Comparison of ENCODE assay signal across 10 cellular contexts in the genomic region with DNA sequence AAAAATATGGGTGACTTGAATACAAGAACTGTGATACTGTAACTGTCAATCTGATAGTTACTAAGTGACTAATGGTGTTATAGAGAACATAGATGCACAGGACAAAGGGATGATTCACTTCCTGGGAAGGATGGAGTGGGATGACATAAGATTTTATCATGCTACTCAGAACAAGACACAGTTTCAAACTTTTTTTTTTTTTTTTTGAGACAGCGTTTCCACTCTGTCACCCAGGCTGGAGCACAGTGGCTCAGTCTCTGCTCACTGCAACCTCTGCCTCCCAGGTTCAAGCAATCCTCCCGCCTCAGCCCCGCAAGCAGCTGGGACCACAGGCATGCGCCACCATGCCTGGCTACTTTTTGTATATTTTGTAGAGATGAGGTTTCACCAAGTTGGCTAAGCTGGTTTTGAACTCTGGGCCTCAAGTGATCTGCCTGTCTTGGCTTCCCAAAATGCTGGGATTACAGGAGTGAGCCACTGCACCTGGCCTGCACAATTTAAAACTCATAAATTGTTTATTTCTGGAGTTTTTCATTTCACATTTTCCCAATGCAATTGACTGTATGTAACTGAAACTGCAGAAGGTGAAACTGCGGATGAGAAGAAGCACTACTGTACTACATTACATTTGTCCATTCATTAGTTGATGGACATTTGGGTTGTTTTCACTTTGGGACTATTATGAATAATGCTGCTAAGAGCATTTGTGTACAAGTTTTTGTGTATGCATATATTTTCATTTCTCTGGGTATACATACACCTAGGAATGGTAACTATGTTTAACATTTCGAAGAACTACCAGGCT. TPM values are rescaled to one million over a fixed set of nuclear protein-coding genes. Genes with fewer than 3 reads are reported as not detected.
DNase-seq lines count a peak whose midpoint lies in the region; ATAC-seq and TF ChIP-seq lines count a peak whose summit lies in the region.
"Had no signal": no experiment of that assay in that cellular context is flagged by ENCODE, and none has a peak within 500 bp of the region (broad histone marks: within the 10 kb centered on the region; RNA-seq: fewer than 3 reads in every experiment).

No MANE protein-coding gene starts in this region.

- H3K27me3 Mint-ChIP-seq in activated CD8-positive, alpha-beta T cell treated with anti-CD3 and anti-CD28 coated beads, Interleukin-2, amount 10 ng/mL, durations not matched to agents 7 days and 5 days (ENCODE audit: low read depth): no peaks in the 10 kb centered on the region
- no peaks in the 10 kb centered on the region for H3K27me3 Mint-ChIP-seq in stimulated activated naive CD8-positive, alpha-beta T cell treated with anti-CD3 and anti-CD28 coated beads, Interleukin-15, amount 100 ng/mL, for 72 hours

- H3K9me3 Mint-ChIP-seq in activated CD8-positive, alpha-beta T cell treated with anti-CD3 and anti-CD28 coated beads, Interleukin-2, amount 10 ng/mL, durations not matched to agents 7 days and 5 days (ENCODE audit: insufficient read depth): no peaks in the 10 kb centered on the region
- no peaks in the 10 kb centered on the region for H3K9me3 Mint-ChIP-seq in stimulated activated naive CD8-positive, alpha-beta T cell treated with anti-CD3 and anti-CD28 coated beads, Interleukin-15, amount 100 ng/mL, for 72 hours

- CTCF ChIA-PET in activated CD8-positive, alpha-beta T cell treated with anti-CD3 and anti-CD28 coated beads, Interleukin-2, amount 10 ng/mL, durations not matched to agents 7 days and 5 days (lab: Charles Lee): interaction anchor here (1.5 to 4.8 kb wide), 3 partner anchors 30 to 49 kb away, joined by 3 to 20 read pairs (median 17); no protein-coding TSS in a partner anchor
- CTCF ChIA-PET in GM10248 (lab: Yijun Ruan, JAX): interaction anchor here (2.7 kb wide), 1 partner anchor 33 kb away, joined by 8 read pairs; no protein-coding TSS in a partner anchor

- no peaks in the 10 kb centered on the region for H3K36me3 ChIP-seq in aorta (ENCODE audit: control insufficient read depth in 1 of 2, insufficient read depth in 2 of 2, low read length in 1 of 2)
- H3K36me3 ChIP-seq: BLaER1 had no signal

- no peaks in the 10 kb centered on the region for H3K27me3 ChIP-seq in aorta (ENCODE audit: control insufficient read depth in 1 of 2, insufficient read depth in 2 of 2, low read length in 1 of 2)
- H3K27me3 ChIP-seq: BLaER1 had no signal

- 92 to 95% methylated on average over 6 of the region's 6 CpGs for WGBS in aorta, 2 donors

- peaks cover 43% of the 10 kb centered on the region for H3K4me1 Mint-ChIP-seq in activated CD8-positive, alpha-beta T cell treated with anti-CD3 and anti-CD28 coated beads, Interleukin-2, amount 10 ng/mL, durations not matched to agents 7 days and 5 days (ENCODE audit: low read depth)
- H3K4me1 Mint-ChIP-seq in stimulated activated naive CD8-positive, alpha-beta T cell treated with anti-CD3 and anti-CD28 coated beads, Interleukin-15, amount 100 ng/mL, for 72 hours: peaks cover 59% of the 10 kb centered on the region

- TF ChIP-seq CTCF in GM10248 (IDR thresholded peaks at IDR 0.05; ENCODE audit: control extremely low read depth, extremely low read depth, low read depth, missing control alignments): no peak

- no peak overlapping the region for H3K27ac ChIP-seq in aorta (ENCODE audit: low read depth in 1 of 2, low read length in 2 of 2)
- H3K27ac ChIP-seq: BLaER1 had no signal

- peak overlapping the region; percentile 5 for H3K27ac Mint-ChIP-seq in activated CD8-positive, alpha-beta T cell treated with anti-CD3 and anti-CD28 coated beads, Interleukin-2, amount 10 ng/mL, durations not matched to agents 7 days and 5 days
- peak overlapping the region; percentile 54 to 85 for H3K27ac Mint-ChIP-seq in stimulated activated naive CD8-positive, alpha-beta T cell treated with anti-CD3 and anti-CD28 coated beads, Interleukin-15, amount 100 ng/mL, for 72 hours

- H3K4me1 ChIP-seq in aorta (ENCODE audit: control insufficient read depth in 1 of 2, insufficient read depth in 2 of 2, low read length in 2 of 2): no peaks in the 10 kb centered on the region
- H3K4me1 ChIP-seq: BLaER1 had no signal

- H3K9me3 ChIP-seq in aorta (ENCODE audit: control insufficient read depth, low read length): no peaks in the 10 kb centered on the region
- H3K9me3 ChIP-seq: BLaER1 had no signal

- no peak overlapping the region for H3K4me3 ChIP-seq in aorta (ENCODE audit: low read length in 2 of 2)
- H3K4me3 ChIP-seq: BLaER1 had no signal

- peak; percentile 62 for ATAC-seq in activated CD8-positive, alpha-beta T cell treated with anti-CD3 and anti-CD28 coated beads, Interleukin-2, amount 10 ng/mL, durations not matched to agents 7 days and 5 days
- peak; percentile 96 for ATAC-seq in stimulated activated naive CD8-positive, alpha-beta T cell treated with anti-CD3 and anti-CD28 coated beads, Interleukin-15, amount 100 ng/mL, for 72 hours
- no peak for ATAC-seq in GM19397 (IDR thresholded peaks at IDR 0.05; ENCODE audit: unreplicated experiment)
- no peak for ATAC-seq in aorta (ENCODE audit: low FRiP score)

- intact Hi-C loops in aorta (cut with DNase I): no loop called here

- POLR2A ChIA-PET in activated CD8-positive, alpha-beta T cell treated with anti-CD3 and anti-CD28 coated beads, Interleukin-2, amount 10 ng/mL, durations not matched to agents 7 days and 5 days (lab: Charles Lee): interaction anchor here (1.2 kb wide), 1 partner anchor 48 kb away, joined by 3 read pairs; no protein-coding TSS in a partner anchor
- POLR2A ChIA-PET in GM10248 (lab: Yijun Ruan, JAX): no interaction called here

- DNase-seq in activated T-cell treated with anti-CD3 and anti-CD28 coated beads for 24 hours (ENCODE audit: low read depth) (peak; percentile 38), glomerular visceral epithelial cell (ENCODE audit: extremely low spot score) (peak; percentile 67), aorta (no peak), GM10248 (ENCODE audit: extremely low spot score) (no peak)
- no peak for DNase-seq in activated T-cell treated with anti-CD3 and anti-CD28 coated beads, Interleukin-2, amount 50 U/mL, for 1 hour
- peak; percentile 24 for DNase-seq in activated CD8-positive, alpha-beta T cell treated with anti-CD3 and anti-CD28 coated beads, Interleukin-2, amount 10 ng/mL, durations not matched to agents 7 days and 5 days
- peak; percentile 26 to 64 for DNase-seq in stimulated activated naive CD8-positive, alpha-beta T cell treated with anti-CD3 and anti-CD28 coated beads, Interleukin-15, amount 100 ng/mL, for 72 hours

- peaks cover 2% of the 10 kb centered on the region for H3K36me3 Mint-ChIP-seq in activated CD8-positive, alpha-beta T cell treated with anti-CD3 and anti-CD28 coated beads, Interleukin-2, amount 10 ng/mL, durations not matched to agents 7 days and 5 days (ENCODE audit: low read depth)

- no peak overlapping the region for H3K4me3 Mint-ChIP-seq in activated CD8-positive, alpha-beta T cell treated with anti-CD3 and anti-CD28 coated beads, Interleukin-2, amount 10 ng/mL, durations not matched to agents 7 days and 5 days
- peak overlapping the region; percentile 58 for H3K4me3 Mint-ChIP-seq in stimulated activated naive CD8-positive, alpha-beta T cell treated with anti-CD3 and anti-CD28 coated beads, Interleukin-15, amount 100 ng/mL, for 72 hours

RNA-seq across cellular contexts. Expression of a gene that starts 40.6 kb away (rescaled TPM):
- not detected for total RNA-seq in activated CD8-positive, alpha-beta T cell treated with anti-CD3 and anti-CD28 coated beads, Interleukin-2, amount 10 ng/mL, durations not matched to agents 7 days and 5 days
- 1 to 10 TPM; 1.5 to 2.9 TPM for total RNA-seq in aorta
- under 1 TPM in 1 of 2 donors, not detected in 1; 0.36 TPM for polyA plus RNA-seq in aorta
- total RNA-seq: activated CD8-positive, alpha-beta memory T cell treated with anti-CD3 and anti-CD28 coated beads for 36 hours had no signal

RNA-seq across cellular contexts. Expression of a gene that starts 47.2 kb away (rescaled TPM):
- 100 to 1,000 TPM in 1 of 2 experiments, 10 to 100 TPM in 1; 99.1 to 109 TPM for total RNA-seq in activated CD8-positive, alpha-beta T cell treated with anti-CD3 and anti-CD28 coated beads, Interleukin-2, amount 10 ng/mL, durations not matched to agents 7 days and 5 days
- 100 to 1,000 TPM in 1 of 2 donors, 10 to 100 TPM in 1; 80.3 to 140 TPM for total RNA-seq in aorta
- polyA plus RNA-seq in aorta: 10 to 100 TPM; 11.8 to 20.5 TPM

Comparison
In these comparisons a context has a peak if more than half of its experiments do, and no peak if none do; other contexts are left out.
1. DNase-seq: peak in activated T-cell treated with anti-CD3 and anti-CD28 coated beads for 24 hours (single experiment), activated CD8-positive, alpha-beta T cell treated with anti-CD3 and anti-CD28 coated beads, Interleukin-2, amount 10 ng/mL, durations not matched to agents 7 days and 5 days (single experiment), glomerular visceral epithelial cell (single experiment) and stimulated activated naive CD8-positive, alpha-beta T cell treated with anti-CD3 and anti-CD28 coated beads, Interleukin-15, amount 100 ng/mL, for 72 hours (2 of 2); none in activated T-cell treated with anti-CD3 and anti-CD28 coated beads, Interleukin-2, amount 50 U/mL, for 1 hour (single experiment), aorta (0 of 2) and GM10248 (single experiment).
2. ATAC-seq: peak in activated CD8-positive, alpha-beta T cell treated with anti-CD3 and anti-CD28 coated beads, Interleukin-2, amount 10 ng/mL, durations not matched to agents 7 days and 5 days (single experiment) and stimulated activated naive CD8-positive, alpha-beta T cell treated with anti-CD3 and anti-CD28 coated beads, Interleukin-15, amount 100 ng/mL, for 72 hours (single experiment); none in GM19397 (single experiment) and aorta (single experiment).